23 cellular contexts compared by ENCODE assay signal in the genomic region with DNA sequence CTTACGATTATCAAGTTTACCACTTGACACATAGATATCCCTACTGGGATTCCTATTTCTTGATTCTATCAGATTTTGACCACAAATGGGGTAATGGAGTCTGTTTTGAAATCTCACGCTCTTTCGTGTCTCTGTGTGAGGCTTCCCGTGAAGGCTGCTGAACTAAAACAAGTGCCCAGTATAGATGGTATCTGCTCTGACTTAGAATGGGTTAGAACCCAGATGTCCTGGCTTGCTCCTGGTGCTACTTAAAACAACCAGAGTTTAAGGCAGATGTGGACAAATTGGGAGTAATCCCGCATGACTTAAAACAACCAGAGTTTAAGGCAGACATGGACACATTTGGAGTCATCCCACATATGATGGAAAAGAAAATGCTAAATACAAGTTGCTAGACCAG.
DNase-seq lines count a peak whose midpoint lies in the region; ATAC-seq and TF ChIP-seq lines count a peak whose summit lies in the region.
"Had no signal": no experiment of that assay in that cellular context is flagged by ENCODE, and none has a peak within 500 bp of the region (broad histone marks: within the 10 kb centered on the region; RNA-seq: fewer than 3 reads in every experiment).

No MANE protein-coding gene starts in this region.

- no peak for ATAC-seq in activated CD4-positive, alpha-beta T cell treated with anti-CD3 and anti-CD28 coated beads for 36 hours
- no peak for ATAC-seq in GM21515 (IDR thresholded peaks at IDR 0.05; ENCODE audit: unreplicated experiment)
- ATAC-seq: A549 had no signal

- H3K4me1 Mint-ChIP-seq in activated CD4-positive, alpha-beta T cell treated with anti-CD3 and anti-CD28 coated beads for 36 hours: no peaks in the 10 kb centered on the region
- H3K4me1 Mint-ChIP-seq: CD14-positive monocyte; CD4-positive, alpha-beta memory T cell had no signal

- H3K27ac ChIP-seq in HUES6 (ENCODE audit: low read depth, low read length): no peak overlapping the region
- peak overlapping the region; percentile 28 to 68 for H3K27ac ChIP-seq in uterus
- H3K27ac ChIP-seq: A549; BLaER1 treated with 17β-estradiol and CSF1 and Interleukin-3, amounts not matched to agents 10 nM and 100 nM had no signal

- no peak overlapping the region for H3K27ac Mint-ChIP-seq in activated CD4-positive, alpha-beta T cell treated with anti-CD3 and anti-CD28 coated beads for 36 hours
- H3K27ac Mint-ChIP-seq: CD14-positive monocyte; CD4-positive, alpha-beta memory T cell; HFFc6 had no signal

- TF ChIP-seq CTCF in uterus (IDR thresholded peaks at IDR 0.05): no peak

- POLR2A ChIA-PET in activated CD4-positive, alpha-beta T cell treated with anti-CD3 and anti-CD28 coated beads for 36 hours (lab: Charles Lee): no interaction called here

- H3K36me3 ChIP-seq in HUES6 (ENCODE audit: control insufficient read depth, insufficient read depth, low read length) (no peaks in the 10 kb centered on the region), uterus (no peaks in the 10 kb centered on the region)
- H3K36me3 ChIP-seq: BE2C; BLaER1 treated with 17β-estradiol and CSF1 and Interleukin-3, amounts not matched to agents 10 nM and 100 nM; HAP-1 had no signal

- H3K4me3 Mint-ChIP-seq in activated CD4-positive, alpha-beta T cell treated with anti-CD3 and anti-CD28 coated beads for 36 hours: no peak overlapping the region
- H3K4me3 Mint-ChIP-seq: CD14-positive monocyte; CD4-positive, alpha-beta memory T cell; HFFc6 had no signal

- H3K9me3 Mint-ChIP-seq in activated CD4-positive, alpha-beta T cell treated with anti-CD3 and anti-CD28 coated beads for 36 hours (ENCODE audit: low read depth): no peaks in the 10 kb centered on the region
- H3K9me3 Mint-ChIP-seq: CD4-positive, alpha-beta memory T cell; HFFc6 had no signal

- no peak for TF ChIP-seq POLR2A in uterus (IDR thresholded peaks at IDR 0.05)

- peak overlapping the region; percentile 19 for H3K9ac ChIP-seq in HUES6 (ENCODE audit: low read length)
- H3K9ac ChIP-seq: BLaER1 treated with 17β-estradiol and CSF1 and Interleukin-3, amounts not matched to agents 10 nM and 100 nM had no signal

- CTCF ChIA-PET in activated CD4-positive, alpha-beta T cell treated with anti-CD3 and anti-CD28 coated beads for 36 hours (lab: Charles Lee): interaction anchor here (0.7 to 1.6 kb wide), 3 partner anchors 9 to 121 kb away, joined by 3 to 5 read pairs (median 4); no protein-coding TSS in a partner anchor

- H3K4me1 ChIP-seq in HUES6 (ENCODE audit: control insufficient read depth, insufficient read depth, low read length) (peaks cover 25% of the 10 kb centered on the region), uterus (no peaks in the 10 kb centered on the region)
- H3K4me1 ChIP-seq: A549; BLaER1 treated with 17β-estradiol and CSF1 and Interleukin-3, amounts not matched to agents 10 nM and 100 nM had no signal

- DNase-seq in SK-N-DZ (ENCODE audit: low spot score): peak; percentile 53
- DNase-seq in islet precursor cell: peak; percentile 28
- DNase-seq in uterus: no peak
- DNase-seq in ureter (ENCODE audit: low spot score): no peak
- no peak for DNase-seq in activated CD4-positive, alpha-beta T cell treated with anti-CD3 and anti-CD28 coated beads for 36 hours
- DNase-seq: 8988T; ACHN; AML-193; Calu3; CD4-positive, alpha-beta memory T cell; COR-L47; DMS53; DMS79 treated with DMSO at 0.1 percent for 48 hours; GF-D8; GOT3; HFFc6 had no signal

- peaks cover 49% of the 10 kb centered on the region for H3K27me3 ChIP-seq in HUES6 (ENCODE audit: control insufficient read depth, insufficient read depth, low read length)
- H3K27me3 ChIP-seq in uterus: no peaks in the 10 kb centered on the region
- H3K27me3 ChIP-seq: BLaER1 treated with 17β-estradiol and CSF1 and Interleukin-3, amounts not matched to agents 10 nM and 100 nM had no signal

- no peak overlapping the region for H3K4me3 ChIP-seq in HUES6 (ENCODE audit: low read depth, low read length)
- no peak overlapping the region for H3K4me3 ChIP-seq in uterus
- H3K4me3 ChIP-seq: A549; BLaER1 treated with 17β-estradiol and CSF1 and Interleukin-3, amounts not matched to agents 10 nM and 100 nM; HAP-1 had no signal

- H3K27me3 Mint-ChIP-seq in activated CD4-positive, alpha-beta T cell treated with anti-CD3 and anti-CD28 coated beads for 36 hours: peaks cover 31% of the 10 kb centered on the region

- intact Hi-C loops in uterus (cut with DNase I; ENCODE audit: low total_unique reads): no loop called here
- intact Hi-C loops in activated CD4-positive, alpha-beta T cell treated with anti-CD3 and anti-CD28 coated beads for 36 hours (cut with DNase I, micrococcal nuclease): no loop called here

- H3K9me3 ChIP-seq in HUES6 (ENCODE audit: control insufficient read depth, insufficient read depth, low read depth, low read length) (no peaks in the 10 kb centered on the region), uterus (no peaks in the 10 kb centered on the region)
- H3K9me3 ChIP-seq: A549; BE2C; BLaER1 treated with 17β-estradiol and CSF1 and Interleukin-3, amounts not matched to agents 10 nM and 100 nM; HAP-1 had no signal

- no peaks in the 10 kb centered on the region for H3K36me3 Mint-ChIP-seq in activated CD4-positive, alpha-beta T cell treated with anti-CD3 and anti-CD28 coated beads for 36 hours (ENCODE audit: low read depth)
- H3K36me3 Mint-ChIP-seq: CD14-positive monocyte; CD4-positive, alpha-beta memory T cell had no signal

Comparison
In these comparisons a context has a peak if more than half of its experiments do, and no peak if none do; other contexts are left out.
1. DNase-seq: peak in SK-N-DZ (single experiment) and islet precursor cell (single experiment); none in uterus (0 of 2), ureter (single experiment) and activated CD4-positive, alpha-beta T cell treated with anti-CD3 and anti-CD28 coated beads for 36 hours (single experiment).